ENCODE assay signal across 26 cellular contexts in genomic region chr20:47737923-47738322, GRCh38.
"Had no signal": no experiment of that assay in that cellular context is flagged by ENCODE, and none has a peak within 500 bp of the region (broad histone marks: within the 10 kb centered on the region; RNA-seq: fewer than 3 reads in every experiment).

No MANE protein-coding gene starts in this region.

- H3K36me3 Mint-ChIP-seq: naive B cell; natural killer cell treated with Interleukin-12 subunit alpha and Interleukin-12 subunit beta and Interleukin-15 and Interleukin-18, amount 100 ng/mL, for 72 hours; stimulated activated memory B cell treated with anti-CD40 and anti-IgM and Interleukin-4, amounts not matched to agents 10 μg/mL and 1 μg/mL and 100 μg/mL, for 72 hours had no signal

- H3K36me3 ChIP-seq: lower lobe of right lung, neural progenitor cell, prostate gland, spleen, upper lobe of left lung had no signal

- H3K9me3 Mint-ChIP-seq: natural killer cell treated with Interleukin-12 subunit alpha and Interleukin-12 subunit beta and Interleukin-15 and Interleukin-18, amount 100 ng/mL, for 72 hours; stimulated activated memory B cell treated with anti-CD40 and anti-IgM and Interleukin-4, amounts not matched to agents 10 μg/mL and 1 μg/mL and 100 μg/mL, for 72 hours had no signal

- H2AFZ ChIP-seq: neural progenitor cell had no signal

- H3K27ac Mint-ChIP-seq: mesothelial cell of epicardium; natural killer cell treated with Interleukin-12 subunit alpha and Interleukin-12 subunit beta and Interleukin-15 and Interleukin-18, amount 100 ng/mL, for 72 hours; neural progenitor cell; stimulated activated memory B cell treated with anti-CD40 and anti-IgM and Interleukin-4, amounts not matched to agents 10 μg/mL and 1 μg/mL and 100 μg/mL, for 72 hours had no signal

- H3K27ac ChIP-seq: dorsolateral prefrontal cortex, lower lobe of right lung, neural progenitor cell, prostate gland, spleen, testis, tibial artery, upper lobe of left lung had no signal

- FAIRE-seq: frontal cortex, keratinocyte, urothelium cell line had no signal

- ATAC-seq: left ventricle myocardium superior; lower lobe of right lung; mucosa of descending colon; natural killer cell treated with Interleukin-12 subunit alpha and Interleukin-12 subunit beta and Interleukin-15 and Interleukin-18, amount 100 ng/mL, for 72 hours; right cardiac atrium; stimulated activated memory B cell treated with anti-CD40 and anti-IgM and Interleukin-4, amounts not matched to agents 10 μg/mL and 1 μg/mL and 100 μg/mL, for 72 hours; stimulated activated naive CD8-positive, alpha-beta T cell treated with anti-CD3 and anti-CD28 coated beads, Interleukin-15, Interleukin-2, amounts not matched to agents 100 U/mL and 50 U/mL, for 24 hours had no signal

- DNase-seq: cortex of kidney; dorsolateral prefrontal cortex; effector CD4-positive, alpha-beta T cell; left ventricle myocardium superior; lower lobe of right lung; mesenchymal stem cell; mucosa of descending colon; naive B cell; nucleus accumbens; spleen; stimulated activated CD4-positive, alpha-beta T cell treated with anti-CD3 and anti-CD28 coated beads, Interleukin-4, amount 100 ng/mL, for 4 hours; stimulated activated naive CD8-positive, alpha-beta T cell treated with anti-CD3 and anti-CD28 coated beads, Interleukin-15, Interleukin-2, amounts not matched to agents 100 U/mL and 50 U/mL, for 24 hours; substantia nigra; testis; tibial artery; upper lobe of left lung had no signal

- H3K27me3 ChIP-seq: neural progenitor cell, testis, tibial artery, upper lobe of left lung had no signal

- H3K4me2 ChIP-seq: neural progenitor cell had no signal

- H3K4me3 ChIP-seq: dorsolateral prefrontal cortex, lower lobe of right lung, mucosa of descending colon, neural progenitor cell, prostate gland, skin epidermis, spleen, testis, tibial artery, upper lobe of left lung had no signal

- H3K4me3 Mint-ChIP-seq: mesothelial cell of epicardium; natural killer cell treated with Interleukin-12 subunit alpha and Interleukin-12 subunit beta and Interleukin-15 and Interleukin-18, amount 100 ng/mL, for 72 hours; neural progenitor cell; stimulated activated memory B cell treated with anti-CD40 and anti-IgM and Interleukin-4, amounts not matched to agents 10 μg/mL and 1 μg/mL and 100 μg/mL, for 72 hours had no signal

- H3K9me3 ChIP-seq: lower lobe of right lung, mucosa of descending colon, prostate gland, spleen, testis, tibial artery, upper lobe of left lung had no signal

- H3K9ac ChIP-seq: neural progenitor cell had no signal

- H3K4me1 ChIP-seq: neural progenitor cell, prostate gland, testis had no signal

- H3K4me1 Mint-ChIP-seq: stimulated activated memory B cell treated with anti-CD40 and anti-IgM and Interleukin-4, amounts not matched to agents 10 μg/mL and 1 μg/mL and 100 μg/mL, for 72 hours had no signal
